1 cellular context compared by ENCODE assay signal in genomic region chr2:85823951-85824350, GRCh38.
TF ChIP-seq lines count a peak whose summit lies in the region.

No MANE protein-coding gene starts in this region.

TF ChIP-seq in IMR-90, 13 proteins besides CTCF, POLR2A, EP300 and RAD21:
- TF ChIP-seq NFE2L2 (IDR thresholded peaks at IDR 0.05; ENCODE audit: low read depth, low read length) (no peak), FOS (IDR thresholded peaks at IDR 0.05; ENCODE audit: low read depth, low read length) (no peak), ELK1 (IDR thresholded peaks at IDR 0.05; ENCODE audit: borderline replicate concordance, low read depth, low read length) (no peak), MAZ (IDR thresholded peaks at IDR 0.05; ENCODE audit: borderline replicate concordance, low read depth, low read length) (no peak), BHLHE40 (IDR thresholded peaks at IDR 0.05; ENCODE audit: low read depth, low read length) (no peak), MAFK (IDR thresholded peaks at IDR 0.05; ENCODE audit: low read depth, low read length) (no peak), RFX5 (IDR thresholded peaks at IDR 0.05; ENCODE audit: low read depth, low read length) (no peak), CHD1 (IDR thresholded peaks at IDR 0.05; ENCODE audit: low read depth, low read length) (no peak), SMC3 (IDR thresholded peaks at IDR 0.05; ENCODE audit: low read depth, low read length) (no peak), CEBPB (IDR thresholded peaks at IDR 0.05; ENCODE audit: low read depth, low read length) (no peak), USF2 (IDR thresholded peaks at IDR 0.05; ENCODE audit: low read depth, low read length) (no peak), MXI1 (IDR thresholded peaks at IDR 0.05; ENCODE audit: borderline replicate concordance, low read depth, low read length) (no peak), RCOR1 (IDR thresholded peaks at IDR 0.05; ENCODE audit: insufficient replicate concordance, low read length) (no peak)
